10 cellular contexts compared by ENCODE assay signal in genomic region chr13:23715762-23716235, GRCh38.
DNase-seq lines count a peak whose midpoint lies in the region; ATAC-seq and TF ChIP-seq lines count a peak whose summit lies in the region.
"Had no signal": no experiment of that assay in that cellular context is flagged by ENCODE, and none has a peak within 500 bp of the region (broad histone marks: within the 10 kb centered on the region; RNA-seq: fewer than 3 reads in every experiment).

No MANE protein-coding gene starts in this region.

- TF ChIP-seq CTCF in HFFc6 (IDR thresholded peaks at IDR 0.05) (peak; percentile 58; the same call in 1 of the 2 replicates), brain microvascular endothelial cell (IDR thresholded peaks at IDR 0.05; ENCODE audit: low read depth, low read length, missing control alignments) (peak; percentile 64), lower lobe of right lung (IDR thresholded peaks at IDR 0.05) (peak; percentile 46), suprapubic skin (IDR thresholded peaks at IDR 0.05) (no peak)

- TF ChIP-seq EP300 in suprapubic skin (IDR thresholded peaks at IDR 0.05) = no peak

- 100% methylated on average over 3 of the region's 11 CpGs for WGBS in suprapubic skin

- intact Hi-C loops in lower lobe of right lung (cut with DNase I) = no loop called here

- ATAC-seq in lower lobe of right lung = peak; percentile 68 to 82

- in situ Hi-C loops in brain microvascular endothelial cell (cut with HindIII; ENCODE audit: low pct_ligation_motif_present, low sequenced_read_pairs) = no loop called here

- H3K36me3 ChIP-seq in brain microvascular endothelial cell (replicated peaks) = no peaks in the 10 kb centered on the region
- no peaks in the 10 kb centered on the region for H3K36me3 ChIP-seq in lower lobe of right lung
- no peaks in the 10 kb centered on the region for H3K36me3 ChIP-seq in suprapubic skin
- H3K36me3 ChIP-seq: uterus had no signal

- H3K4me1 ChIP-seq in lower lobe of right lung (no peaks in the 10 kb centered on the region), suprapubic skin (peaks cover 21% of the 10 kb centered on the region)
- H3K4me1 ChIP-seq: uterus had no signal

- H3K36me3 Mint-ChIP-seq in HFFc6 (ENCODE audit: low read depth) = peaks cover 8% of the 10 kb centered on the region

- peaks cover 10% of the 10 kb centered on the region for H3K4me1 Mint-ChIP-seq in HFFc6 (ENCODE audit: low read depth)

- no peak overlapping the region for H3K4me3 Mint-ChIP-seq in HFFc6

- H3K9me3 ChIP-seq in lower lobe of right lung (no peaks in the 10 kb centered on the region), suprapubic skin (no peaks in the 10 kb centered on the region)
- H3K9me3 ChIP-seq: uterus had no signal

- DNase-seq in DMS53 (lab: John Stamatoyannopoulos, UW) (peak; percentile 89), HFFc6 (no peak), brain microvascular endothelial cell (no peak), lower lobe of right lung (no peak), NCI-H2171 (lab: John Stamatoyannopoulos, UW) (no peak), suprapubic skin (ENCODE audit: low spot score in 2 of 2) (no peak), LoVo (ENCODE audit: low spot score) (no peak), A172 (ENCODE audit: low spot score) (no peak)
- DNase-seq: uterus had no signal

- H3K27me3 ChIP-seq in brain microvascular endothelial cell (replicated peaks) (no peaks in the 10 kb centered on the region), lower lobe of right lung (ENCODE audit: low read depth) (no peaks in the 10 kb centered on the region), suprapubic skin (no peaks in the 10 kb centered on the region)
- H3K27me3 ChIP-seq: uterus had no signal

- H3K27ac ChIP-seq in brain microvascular endothelial cell (no peak overlapping the region), lower lobe of right lung (no peak overlapping the region), suprapubic skin (no peak overlapping the region)
- H3K27ac ChIP-seq: uterus had no signal

- H3K9me3 Mint-ChIP-seq in HFFc6 = peaks cover 18% of the 10 kb centered on the region
- H3K9me3 Mint-ChIP-seq: activated T-helper 2 cell treated with anti-CD3 and anti-CD28 coated beads, Interferon-gamma antibody, Interleukin-2, Interleukin-4, amounts not matched to agents 10 μg/mL and 5 μg/mL and 100 μg/mL, durations not matched to agents 14 hours and 24 hours and 36 hours had no signal

- no peak for TF ChIP-seq POLR2A in suprapubic skin (IDR thresholded peaks at IDR 0.05)

- H3K27me3 Mint-ChIP-seq in HFFc6 (ENCODE audit: insufficient read depth) = peaks cover 2% of the 10 kb centered on the region

- H3K4me3 ChIP-seq in brain microvascular endothelial cell (ENCODE audit: low read depth, low read length) (no peak overlapping the region), lower lobe of right lung (no peak overlapping the region), suprapubic skin (no peak overlapping the region)
- H3K4me3 ChIP-seq: uterus had no signal

- no peak overlapping the region for H3K27ac Mint-ChIP-seq in HFFc6
- H3K27ac Mint-ChIP-seq: activated T-helper 2 cell treated with anti-CD3 and anti-CD28 coated beads, Interferon-gamma antibody, Interleukin-2, Interleukin-4, amounts not matched to agents 10 μg/mL and 5 μg/mL and 100 μg/mL, durations not matched to agents 14 hours and 24 hours and 36 hours had no signal

Comparison
In these comparisons a context has a peak if more than half of its experiments do, and no peak if none do; other contexts are left out.
1. CTCF ChIP-seq: peak in HFFc6 (single experiment), brain microvascular endothelial cell (single experiment) and lower lobe of right lung (single experiment); none in suprapubic skin (0 of 2).